Comparison of ENCODE assay signal across 9 cellular contexts in the genomic region with DNA sequence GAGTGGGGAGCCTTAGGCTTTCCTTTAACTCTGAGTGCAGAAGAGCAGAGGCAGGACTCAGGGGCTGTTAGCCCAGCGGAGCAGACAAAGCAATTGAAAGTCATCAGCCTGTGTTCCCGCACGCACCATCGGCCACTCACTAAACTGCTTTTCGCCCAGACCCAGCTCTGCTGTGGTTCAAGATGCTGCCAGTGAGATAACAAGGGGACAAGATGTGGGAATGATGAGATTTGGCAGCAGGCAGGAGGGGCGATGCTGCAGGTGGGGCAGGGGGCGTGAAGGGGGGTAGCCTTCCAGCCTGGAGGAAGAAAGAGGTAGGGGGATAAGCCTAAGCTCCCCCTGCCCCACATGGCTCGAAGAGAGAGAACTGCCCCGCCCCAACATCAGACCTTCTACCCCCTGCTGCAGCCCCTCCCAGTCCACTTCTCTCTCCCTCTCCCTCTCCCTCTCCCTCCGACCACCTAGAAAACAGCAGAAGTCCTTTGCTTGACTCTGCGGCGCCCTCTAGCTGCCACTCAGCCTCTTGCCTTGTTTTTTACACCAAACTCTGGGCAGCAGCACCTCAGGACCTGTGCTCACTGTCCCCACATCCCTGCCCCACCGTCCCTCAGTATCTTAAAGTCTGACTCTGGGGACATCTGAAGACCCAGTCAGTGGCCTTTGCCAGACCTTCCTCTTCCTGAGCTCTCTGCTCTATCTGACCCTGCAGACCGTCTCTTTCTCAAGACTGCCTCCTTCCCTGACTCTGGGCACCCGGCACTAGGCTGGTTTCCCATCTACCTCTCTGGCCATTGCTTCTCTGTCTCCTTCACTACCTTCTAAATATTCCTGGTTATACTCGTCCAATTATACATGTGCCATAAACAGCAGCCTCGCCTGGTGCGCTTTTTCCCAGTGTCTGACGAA.
DNase-seq lines count a peak whose midpoint lies in the region; ATAC-seq, FAIRE-seq and TF ChIP-seq lines count a peak whose summit lies in the region.
"Had no signal": no experiment of that assay in that cellular context is flagged by ENCODE, and none has a peak within 500 bp of the region (broad histone marks: within the 10 kb centered on the region; RNA-seq: fewer than 3 reads in every experiment).

No MANE protein-coding gene starts in this region.

- H3K4me2 ChIP-seq in PC-9 (no peak overlapping the region), neuronal stem cell (ENCODE audit: insufficient read depth, low read length, poor library complexity, severe bottlenecking) (no peak overlapping the region)

- peaks cover 37% of the 10 kb centered on the region; the same call in 1 of the 2 replicates for H3F3A ChIP-seq in PC-9 (ENCODE audit: insufficient read depth, low read depth)

- TF ChIP-seq EP300 in suprapubic skin (IDR thresholded peaks at IDR 0.05), result no peak

- peak; percentile 29 to 61 (median 39) for DNase-seq in CD8-positive, alpha-beta memory T cell
- DNase-seq in HTR-8/SVneo (ENCODE audit: insufficient read length, low spot score) (peak; percentile 62), PC-9 (peak; percentile 48 to 69), fibroblast of pulmonary artery (ENCODE audit: low read depth) (peak; percentile 71), neuronal stem cell (ENCODE audit: low spot score) (peak; percentile 86), suprapubic skin (ENCODE audit: low spot score in 2 of 2) (peak; percentile 86 to 91)
- DNase-seq in activated T-helper 1 cell treated with anti-CD3 and anti-CD28 coated beads, Interleukin-2, amount 50 U/mL, for 16 hours (ENCODE audit: low read depth in 1 of 2, low spot score in 1 of 2), result peak; percentile 16 to 18

- H3K27ac ChIP-seq in CD8-positive, alpha-beta memory T cell (ENCODE audit: low read depth, low read length), result no peak overlapping the region
- no peak overlapping the region for H3K27ac ChIP-seq in PC-9
- H3K27ac ChIP-seq in neuronal stem cell (replicated peaks; ENCODE audit: low read length), result peak overlapping the region; percentile 18
- no peak overlapping the region for H3K27ac ChIP-seq in suprapubic skin

- H2BK5ac ChIP-seq in neuronal stem cell (ENCODE audit: low read length), result no peak overlapping the region

- no peak overlapping the region for H3K14ac ChIP-seq in neuronal stem cell (ENCODE audit: low read length)

- H3K9me2 ChIP-seq in PC-9 (ENCODE audit: insufficient read depth), result no peaks in the 10 kb centered on the region

- peak overlapping the region in 1 of 8 donors; percentile 4 for H3K27ac Mint-ChIP-seq in CD8-positive, alpha-beta memory T cell

- peaks cover 11% of the 10 kb centered on the region for H3K79me2 ChIP-seq in PC-9 (ENCODE audit: low read depth)

- H3K23ac ChIP-seq in neuronal stem cell (ENCODE audit: low read depth, low read length, poor library complexity), result peak overlapping the region; percentile 32

- BruUV-seq in PC-9 (replicated peaks; lab: Mats Ljungman, UMichigan), result no TSS peak

- no peak overlapping the region for H3K4ac ChIP-seq in neuronal stem cell (ENCODE audit: low read length)

- ATAC-seq in HG03025 (IDR thresholded peaks at IDR 0.05; ENCODE audit: low FRiP score, unreplicated experiment), result no peak

- peak overlapping the region; percentile 78 for H3K9ac ChIP-seq in neuronal stem cell (ENCODE audit: low read depth, low read length, poor library complexity)

- no peaks in the 10 kb centered on the region for H3K36me3 Mint-ChIP-seq in CD8-positive, alpha-beta memory T cell
- H3K36me3 Mint-ChIP-seq: IgD-negative memory B cell had no signal

- H4K91ac ChIP-seq in neuronal stem cell (ENCODE audit: low read depth, low read length, poor library complexity), result no peak overlapping the region

- no peaks in the 10 kb centered on the region for H3K79me1 ChIP-seq in neuronal stem cell (ENCODE audit: low read depth, low read length)

- TF ChIP-seq CTCF in PC-9 (conservative IDR thresholded peaks at IDR 0.05), result peak; percentile 92
- TF ChIP-seq CTCF in fibroblast of pulmonary artery (IDR thresholded peaks at IDR 0.05; ENCODE audit: low read length, missing control alignments), result peak; percentile 82
- TF ChIP-seq CTCF in suprapubic skin (IDR thresholded peaks at IDR 0.05), result peak; percentile 52 to 86

- H3K4me1 Mint-ChIP-seq in CD8-positive, alpha-beta memory T cell, result peaks cover 0 to 3% (median 1%) of the 10 kb centered on the region in 3 donors

- no peaks in the 10 kb centered on the region for H3K36me3 ChIP-seq in CD8-positive, alpha-beta memory T cell (ENCODE audit: insufficient read depth, low read length)
- H3K36me3 ChIP-seq in PC-9 (ENCODE audit: low read depth) (no peaks in the 10 kb centered on the region), neuronal stem cell (replicated peaks in 1 of 2; ENCODE audit: control insufficient read depth in 2 of 2, insufficient read depth in 2 of 2, low read length in 2 of 2) (no peaks in the 10 kb centered on the region), suprapubic skin (no peaks in the 10 kb centered on the region)

- H3K4me1 ChIP-seq in CD8-positive, alpha-beta memory T cell (ENCODE audit: insufficient read depth, low read length), result no peaks in the 10 kb centered on the region
- H3K4me1 ChIP-seq in PC-9 (replicated peaks; ENCODE audit: insufficient read depth) (peaks cover 60% of the 10 kb centered on the region), neuronal stem cell (ENCODE audit: control insufficient read depth in 2 of 2, insufficient read depth in 1 of 2, low read depth in 1 of 2, low read length in 2 of 2) (peaks cover 0 to 20% of the 10 kb centered on the region in 2 donors), suprapubic skin (peaks cover 8% of the 10 kb centered on the region)

- WGBS in neuronal stem cell (ENCODE audit: extremely low coverage in 2 of 2, insufficient read length in 2 of 2, insufficient replicate concordance in 1 of 2), 2 donors, result no CpG with 5 or more reads among the region's 19 CpGs
- WGBS in suprapubic skin, result 58% methylated on average over 19 of the region's 19 CpGs

- peak overlapping the region; percentile 81 for H3K18ac ChIP-seq in neuronal stem cell (ENCODE audit: low read length)

- H4K8ac ChIP-seq in neuronal stem cell (ENCODE audit: low read depth, low read length), result no peak overlapping the region

- H3K9me3 ChIP-seq in CD8-positive, alpha-beta memory T cell (ENCODE audit: low read length), result no peaks in the 10 kb centered on the region
- H3K9me3 ChIP-seq in PC-9 (ENCODE audit: insufficient read depth, low read depth) (no peaks in the 10 kb centered on the region), neuronal stem cell (replicated peaks in 1 of 2; ENCODE audit: control insufficient read depth in 2 of 2, insufficient read depth in 1 of 2, low read depth in 1 of 2, low read length in 2 of 2) (no peaks in the 10 kb centered on the region), suprapubic skin (no peaks in the 10 kb centered on the region)

- H2BK120ac ChIP-seq in neuronal stem cell (ENCODE audit: low read depth, low read length), result peak overlapping the region; percentile 6

- intact Hi-C loops in PC-9 (cut with micrococcal nuclease; ENCODE audit: unreplicated experiment), result no loop called here

- H2BK15ac ChIP-seq in neuronal stem cell (ENCODE audit: low read length), result no peak overlapping the region

- no peak overlapping the region for H2BK12ac ChIP-seq in neuronal stem cell (ENCODE audit: low read length)

- peak overlapping the region; percentile 60 for H2AK5ac ChIP-seq in neuronal stem cell (ENCODE audit: low read depth, low read length)

- H3K27me3 Mint-ChIP-seq in CD8-positive, alpha-beta memory T cell, result peaks cover 8 to 24% of the 10 kb centered on the region in 2 donors

- CTCF ChIA-PET in CD8-positive, alpha-beta memory T cell (lab: Charles Lee), result interaction anchor here (0.6 to 1.6 kb wide), 6 partner anchors 9 to 156 kb away, joined by 3 to 5 read pairs (median 3); no protein-coding TSS in a partner anchor
- CTCF ChIA-PET in PC-9 (lab: Charles Lee), result interaction anchor here (0.6 to 0.7 kb wide), 8 partner anchors 9 to 1065 kb away, joined by 3 to 14 read pairs (median 6); partner anchors contain the start of gene SLC29A3

- no peak for FAIRE-seq in HTR-8/SVneo (lab: Jason Lieb, UNC)

- no peak overlapping the region for H2AFZ ChIP-seq in PC-9
- no peak overlapping the region for H2AFZ ChIP-seq in neuronal stem cell (ENCODE audit: low read length)

- H3K4me3 ChIP-seq in CD8-positive, alpha-beta memory T cell (ENCODE audit: low read length), result no peak overlapping the region
- H3K4me3 ChIP-seq in PC-9 (no peak overlapping the region), fibroblast of pulmonary artery (replicated peaks; ENCODE audit: low read depth, low read length) (no peak overlapping the region), neuronal stem cell (ENCODE audit: low read length in 2 of 2) (no peak overlapping the region), suprapubic skin (no peak overlapping the region)

- H3K4me3 Mint-ChIP-seq in CD8-positive, alpha-beta memory T cell, result no peak overlapping the region
- H3K4me3 Mint-ChIP-seq: IgD-negative memory B cell had no signal

- H3K9me3 Mint-ChIP-seq in CD8-positive, alpha-beta memory T cell, result no peaks in the 10 kb centered on the region
- H3K9me3 Mint-ChIP-seq: IgD-negative memory B cell had no signal

- TF ChIP-seq POLR2A in suprapubic skin (IDR thresholded peaks at IDR 0.05), result no peak

- H4K20me1 ChIP-seq in PC-9 (ENCODE audit: insufficient read depth), result no peaks in the 10 kb centered on the region

- no peaks in the 10 kb centered on the region for H3K27me3 ChIP-seq in CD8-positive, alpha-beta memory T cell (ENCODE audit: insufficient read depth, low read length, poor library complexity, severe bottlenecking)
- H3K27me3 ChIP-seq in PC-9 (ENCODE audit: insufficient read depth, low read depth), result no peaks in the 10 kb centered on the region
- no peaks in the 10 kb centered on the region for H3K27me3 ChIP-seq in neuronal stem cell (ENCODE audit: control insufficient read depth in 3 of 3, insufficient read depth in 3 of 3, low read depth in 1 of 3, low read length in 3 of 3)
- H3K27me3 ChIP-seq in suprapubic skin, result no peaks in the 10 kb centered on the region

- POLR2A ChIA-PET in CD8-positive, alpha-beta memory T cell (lab: Charles Lee), result interaction anchor here (0.6 kb wide), 1 partner anchor 88 kb away, joined by 4 read pairs; no protein-coding TSS in a partner anchor
- POLR2A ChIA-PET in PC-9 (lab: Charles Lee; ENCODE audit: unreplicated experiment), result no interaction called here

Comparison
In these comparisons a context has a peak if more than half of its experiments do, and no peak if none do; other contexts are left out.
1. DNase-seq: peak in every context shown above with its lines; median percentile 88 in suprapubic skin; 86 in neuronal stem cell; 71 in fibroblast of pulmonary artery; 62 in HTR-8/SVneo; 58 in PC-9; 39 in CD8-positive, alpha-beta memory T cell; 17 in activated T-helper 1 cell treated with anti-CD3 and anti-CD28 coated beads, Interleukin-2, amount 50 U/mL, for 16 hours.